Comparison of ENCODE assay signal across 18 cellular contexts in genomic region chr12:78795934-78796445, GRCh38.
"Had no signal": no experiment of that assay in that cellular context is flagged by ENCODE, and none has a peak within 500 bp of the region (broad histone marks: within the 10 kb centered on the region; RNA-seq: fewer than 3 reads in every experiment).

No MANE protein-coding gene starts in this region.

- FAIRE-seq: small intestine had no signal

- H3K27me3 ChIP-seq: dorsolateral prefrontal cortex, esophagus muscularis mucosa, sigmoid colon, thyroid gland, upper lobe of left lung, uterus had no signal

- H3K4me1 Mint-ChIP-seq: natural killer cell, neural crest cell had no signal

- H3K4me3 ChIP-seq: dorsolateral prefrontal cortex, esophagus muscularis mucosa, mucosa of descending colon, sigmoid colon, thyroid gland, upper lobe of left lung, uterus had no signal

- H3K27ac ChIP-seq: dorsolateral prefrontal cortex, epithelial cell of prostate, esophagus muscularis mucosa, sigmoid colon, thyroid gland, upper lobe of left lung, uterus had no signal

- H3K9me3 ChIP-seq: esophagus muscularis mucosa, mucosa of descending colon, thyroid gland had no signal

- ATAC-seq: left lobe of liver, mucosa of descending colon, natural killer cell had no signal

- H3K4me1 ChIP-seq: esophagus muscularis mucosa, sigmoid colon, thyroid gland, upper lobe of left lung, uterus had no signal

- H3K36me3 ChIP-seq: esophagus muscularis mucosa, sigmoid colon, thyroid gland, upper lobe of left lung, uterus had no signal

- H3K4me3 Mint-ChIP-seq: natural killer cell, neural crest cell had no signal

- H3K27ac Mint-ChIP-seq: natural killer cell had no signal

- DNase-seq: cortex of kidney; dorsolateral prefrontal cortex; effector CD8-positive, alpha-beta T cell; kidney glomerular epithelial cell; mucosa of descending colon; natural killer cell; posterior cingulate gyrus; sigmoid colon; small intestine; stimulated activated CD4-positive, alpha-beta T cell treated with anti-CD3 and anti-CD28 coated beads, Interleukin-2, amount 100 ng/mL, for 48 hours; stimulated activated naive CD4-positive, alpha-beta T cell treated with Interleukin-2 at 50 U/mL for 16 hours; thyroid gland; upper lobe of left lung; uterus had no signal
